35 cellular contexts compared by ENCODE assay signal in the genomic region with DNA sequence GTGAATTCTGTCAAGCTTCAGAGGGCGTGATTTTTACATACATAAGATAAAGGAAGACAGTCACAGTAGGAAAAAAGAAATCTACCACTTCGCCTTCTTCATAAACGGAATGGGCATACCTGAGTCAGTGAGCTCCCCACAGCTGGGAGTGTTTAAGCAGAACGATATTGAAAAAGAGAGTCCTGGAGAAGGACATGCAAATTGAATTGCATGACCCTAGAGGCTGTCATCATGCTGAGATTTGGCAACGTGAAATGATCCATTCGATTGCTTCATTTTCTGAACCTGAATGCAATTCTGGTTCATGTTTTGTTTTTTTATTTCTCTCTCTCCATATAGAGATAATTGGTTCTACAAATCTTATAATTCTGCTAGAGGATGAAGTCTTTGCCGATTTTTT. TPM values are rescaled to one million over a fixed set of nuclear protein-coding genes. Genes with fewer than 3 reads are reported as not detected.
"Had no signal": no experiment of that assay in that cellular context is flagged by ENCODE, and none has a peak within 500 bp of the region (broad histone marks: within the 10 kb centered on the region; RNA-seq: fewer than 3 reads in every experiment).

No MANE protein-coding gene starts in this region.

- DNase-seq: activated B cell treated with CpG ODN at 0.5 μM for 24 hours; activated CD4-positive, alpha-beta memory T cell treated with anti-CD3 and anti-CD28 coated beads for 36 hours; activated CD4-positive, alpha-beta T cell treated with anti-CD3 and anti-CD28 coated beads for 4 hours; activated CD4-positive, alpha-beta T cell treated with anti-CD3 and anti-CD28 coated beads, Interleukin-2, amount 50 U/mL, for 1 hour; activated CD4-positive, CD25-positive, alpha-beta regulatory T cell treated with anti-CD3 and anti-CD28 coated beads, Interleukin-2, amount 50 U/mL, for 72 hours; activated CD8-positive, alpha-beta memory T cell treated with anti-CD3 and anti-CD28 coated beads, Interleukin-2, amount 50 U/mL, for 4 hours; activated gamma-delta T cell treated with Interleukin-2 at 50 U/mL for 16 hours; activated naive CD4-positive, alpha-beta T cell treated with anti-CD3 and anti-CD28 coated beads for 36 hours; activated T-cell treated with anti-CD3 and anti-CD28 coated beads for 4 hours; activated T-cell treated with anti-CD3 and anti-CD28 coated beads, Interleukin-2, amount 50 U/mL, for 4 hours; anterior cingulate cortex; central memory CD4-positive, alpha-beta T cell; KG1; NCI-H1092 treated with DMSO at 0.1 percent for 48 hours; NCI-H146; NCI-H2029 treated with DMSO at 0.1 percent for 48 hours; NCI-H226; NCI-H510A; NCI-H526; NCI-H774; PC-3; Peyer's patch; RPMI8226; SIG-M5; T-cell; T-helper 2 cell; T-helper 9 cell had no signal

- H3K27me3 ChIP-seq: Peyer's patch had no signal

- H3K4me1 Mint-ChIP-seq: activated B cell treated with CpG ODN at 0.5 μM for 24 hours, brain had no signal

- H3K9me3 ChIP-seq: Peyer's patch had no signal

- H3K27me3 Mint-ChIP-seq: activated B cell treated with CpG ODN at 0.5 μM for 24 hours had no signal

- H3K9me3 Mint-ChIP-seq: activated B cell treated with CpG ODN at 0.5 μM for 24 hours; activated CD4-positive, alpha-beta memory T cell treated with anti-CD3 and anti-CD28 coated beads for 36 hours; activated naive CD4-positive, alpha-beta T cell treated with anti-CD3 and anti-CD28 coated beads for 36 hours; activated naive CD4-positive, alpha-beta T cell treated with anti-CD3 and anti-CD28 coated beads, Interleukin-2, amount 50 U/mL, for 72 hours; activated T-cell treated with anti-CD3 and anti-CD28 coated beads, Interleukin-2, amount 50 U/mL, for 4 hours; activated T-helper 1 cell treated with anti-CD3 and anti-CD28 coated beads, Interleukin-12 subunit alpha, Interleukin-12 subunit beta, Interleukin-2, Interleukin-4 antibody, amounts not matched to agents 30 ng/mL and 10 ng/mL and 1 ng/mL, durations not matched to agents 14 hours and 24 hours and 36 hours; T-cell had no signal

- ATAC-seq: activated naive CD4-positive, alpha-beta T cell treated with anti-CD3 and anti-CD28 coated beads, Interleukin-2, amount 50 U/mL, for 72 hours; activated T-cell treated with anti-CD3 and anti-CD28 coated beads, Interleukin-2, amount 50 U/mL, for 4 hours; PC-3; SK-N-SH treated with all-trans-retinoic acid at 6 μM for 48 hours; T-cell had no signal

- H3K4me1 ChIP-seq: Peyer's patch had no signal

- H3K27ac ChIP-seq: Peyer's patch, VCaP had no signal

- H3K4me3 Mint-ChIP-seq: activated B cell treated with CpG ODN at 0.5 μM for 24 hours; activated CD4-positive, alpha-beta memory T cell treated with anti-CD3 and anti-CD28 coated beads for 36 hours; activated naive CD4-positive, alpha-beta T cell treated with anti-CD3 and anti-CD28 coated beads for 36 hours; activated T-cell treated with anti-CD3 and anti-CD28 coated beads, Interleukin-2, amount 50 U/mL, for 4 hours; activated T-helper 1 cell treated with anti-CD3 and anti-CD28 coated beads, Interleukin-12 subunit alpha, Interleukin-12 subunit beta, Interleukin-2, Interleukin-4 antibody, amounts not matched to agents 30 ng/mL and 10 ng/mL and 1 ng/mL, durations not matched to agents 14 hours and 24 hours and 36 hours; brain; T-cell had no signal

- H3K27ac Mint-ChIP-seq: activated B cell treated with CpG ODN at 0.5 μM for 24 hours; activated CD4-positive, alpha-beta memory T cell treated with anti-CD3 and anti-CD28 coated beads for 36 hours; activated naive CD4-positive, alpha-beta T cell treated with anti-CD3 and anti-CD28 coated beads for 36 hours; activated naive CD4-positive, alpha-beta T cell treated with anti-CD3 and anti-CD28 coated beads, Interleukin-2, amount 50 U/mL, for 72 hours; activated T-helper 1 cell treated with anti-CD3 and anti-CD28 coated beads, Interleukin-12 subunit alpha, Interleukin-12 subunit beta, Interleukin-2, Interleukin-4 antibody, amounts not matched to agents 30 ng/mL and 10 ng/mL and 1 ng/mL, durations not matched to agents 14 hours and 24 hours and 36 hours; brain; T-cell had no signal

- H3K36me3 Mint-ChIP-seq: activated CD4-positive, alpha-beta memory T cell treated with anti-CD3 and anti-CD28 coated beads for 36 hours; activated naive CD4-positive, alpha-beta T cell treated with anti-CD3 and anti-CD28 coated beads, Interleukin-2, amount 50 U/mL, for 72 hours; brain; T-cell had no signal

- H3K36me3 ChIP-seq: Peyer's patch had no signal

- H3K4me3 ChIP-seq: Peyer's patch had no signal

RNA-seq across cellular contexts. Expression of gene RGSL1, which starts 3.7 kb away (rescaled TPM):
- total RNA-seq: activated B cell treated with CpG ODN at 0.5 μM for 24 hours; activated CD4-positive, alpha-beta memory T cell treated with anti-CD3 and anti-CD28 coated beads for 36 hours; activated naive CD4-positive, alpha-beta T cell treated with anti-CD3 and anti-CD28 coated beads for 36 hours; activated naive CD4-positive, alpha-beta T cell treated with anti-CD3 and anti-CD28 coated beads, Interleukin-2, amount 50 U/mL, for 72 hours; activated T-cell treated with anti-CD3 and anti-CD28 coated beads, Interleukin-2, amount 50 U/mL, for 4 hours; activated T-helper 1 cell treated with anti-CD3 and anti-CD28 coated beads, Interleukin-12 subunit alpha, Interleukin-12 subunit beta, Interleukin-2, Interleukin-4 antibody, amounts not matched to agents 30 ng/mL and 10 ng/mL and 1 ng/mL, durations not matched to agents 14 hours and 24 hours and 36 hours; cerebellum; LHCN-M2; PC-3; Peyer's patch; SK-MEL-5; T-cell had no signal

RNA-seq across cellular contexts. Expression of gene TEDDM1, which starts 53.2 kb away (rescaled TPM):
- total RNA-seq: activated B cell treated with CpG ODN at 0.5 μM for 24 hours; activated CD4-positive, alpha-beta memory T cell treated with anti-CD3 and anti-CD28 coated beads for 36 hours; activated naive CD4-positive, alpha-beta T cell treated with anti-CD3 and anti-CD28 coated beads for 36 hours; activated naive CD4-positive, alpha-beta T cell treated with anti-CD3 and anti-CD28 coated beads, Interleukin-2, amount 50 U/mL, for 72 hours; activated T-cell treated with anti-CD3 and anti-CD28 coated beads, Interleukin-2, amount 50 U/mL, for 4 hours; activated T-helper 1 cell treated with anti-CD3 and anti-CD28 coated beads, Interleukin-12 subunit alpha, Interleukin-12 subunit beta, Interleukin-2, Interleukin-4 antibody, amounts not matched to agents 30 ng/mL and 10 ng/mL and 1 ng/mL, durations not matched to agents 14 hours and 24 hours and 36 hours; cerebellum; LHCN-M2; PC-3; Peyer's patch; SK-MEL-5; T-cell had no signal
